ENCODE assay signal across 19 cellular contexts in the genomic region with DNA sequence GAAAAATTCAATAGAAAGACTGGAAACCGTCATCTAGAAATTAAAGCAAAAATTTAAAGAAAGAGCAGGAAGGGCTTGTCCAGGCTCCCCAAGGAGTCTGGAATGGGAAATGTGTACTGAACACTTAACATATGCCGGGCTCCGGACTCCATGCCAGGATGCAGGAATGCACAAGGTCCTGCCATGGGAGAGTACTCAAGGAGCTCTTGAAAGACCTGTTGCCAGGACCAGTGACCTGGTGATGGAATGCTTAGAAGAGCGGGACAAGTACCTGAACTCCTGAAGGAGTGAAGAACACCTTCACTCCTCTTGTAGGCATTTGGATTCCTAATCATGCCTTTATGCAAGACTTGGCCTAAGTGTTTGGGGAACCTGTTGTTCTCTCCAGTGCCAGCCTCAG. TPM values are rescaled to one million over a fixed set of nuclear protein-coding genes. Genes with fewer than 3 reads are reported as not detected.
DNase-seq lines count a peak whose midpoint lies in the region; ATAC-seq and TF ChIP-seq lines count a peak whose summit lies in the region.
"Had no signal": no experiment of that assay in that cellular context is flagged by ENCODE, and none has a peak within 500 bp of the region (broad histone marks: within the 10 kb centered on the region; RNA-seq: fewer than 3 reads in every experiment).

No MANE protein-coding gene starts in this region.

- no peak overlapping the region for H3K27ac Mint-ChIP-seq in progenitor cell of endocrine pancreas
- H3K27ac Mint-ChIP-seq: CD4-positive, alpha-beta memory T cell had no signal

- TF ChIP-seq CTCF in coronary artery (IDR thresholded peaks at IDR 0.05) (no peak), left lung (IDR thresholded peaks at IDR 0.05) (no peak), upper lobe of left lung (IDR thresholded peaks at IDR 0.05) (no peak), progenitor cell of endocrine pancreas (IDR thresholded peaks at IDR 0.05; ENCODE audit: unreplicated experiment) (no peak)

- no peaks in the 10 kb centered on the region for H3K27me3 ChIP-seq in left lung
- H3K27me3 ChIP-seq in upper lobe of left lung = no peaks in the 10 kb centered on the region

- ATAC-seq in left lung = peak; percentile 94
- ATAC-seq in upper lobe of left lung (ENCODE audit: low FRiP score in 2 of 2) = peak; percentile 40 to 86

- H3K9me3 Mint-ChIP-seq in progenitor cell of endocrine pancreas (ENCODE audit: low read depth) = no peaks in the 10 kb centered on the region

- H3K4me1 ChIP-seq in left lung (no peaks in the 10 kb centered on the region), upper lobe of left lung (peaks cover 0 to 6% (median 0%) of the 10 kb centered on the region in 4 donors)

- no peak overlapping the region for H3K4me3 Mint-ChIP-seq in progenitor cell of endocrine pancreas (ENCODE audit: low read depth)
- H3K4me3 Mint-ChIP-seq: CD4-positive, alpha-beta memory T cell had no signal

- DNase-seq in coronary artery (ENCODE audit: low spot score) (peak; percentile 11), left lung (peak in 1 of 2 donors; percentile 75), upper lobe of left lung (peak in 1 of 2 donors; percentile 75), progenitor cell of endocrine pancreas (ENCODE audit: low spot score, unreplicated experiment) (no peak), NCI-H1417 (lab: John Stamatoyannopoulos, UW) (no peak), erythroblast (lab: John Stamatoyannopoulos, UW) (no peak)
- DNase-seq: C1 segment of cervical spinal cord; Calu3; CD4-positive, alpha-beta memory T cell; COR-L47; DMS53; DMS79 treated with DMSO at 0.1 percent for 48 hours; GF-D8; GOT3; H7; HCEC 1CT had no signal

- TF ChIP-seq EP300 in upper lobe of left lung (IDR thresholded peaks at IDR 0.05) = peak in 1 of 4 donors; percentile 13

- H3K27me3 Mint-ChIP-seq in progenitor cell of endocrine pancreas = no peaks in the 10 kb centered on the region
- H3K27me3 Mint-ChIP-seq: CD4-positive, alpha-beta memory T cell had no signal

- TF ChIP-seq POLR2A in upper lobe of left lung (IDR thresholded peaks at IDR 0.05) (no peak), erythroblast (IDR thresholded peaks at IDR 0.05; ENCODE audit: low read length) (no peak)

- intact Hi-C loops in left lung (cut with DNase I) = no loop called here

- no peak overlapping the region for H3K4me3 ChIP-seq in coronary artery
- no peak overlapping the region for H3K4me3 ChIP-seq in left lung
- H3K4me3 ChIP-seq in upper lobe of left lung = no peak overlapping the region

- H3K9me3 ChIP-seq in left lung (no peaks in the 10 kb centered on the region), upper lobe of left lung (no peaks in the 10 kb centered on the region)

- H3K27ac ChIP-seq in coronary artery = no peak overlapping the region
- no peak overlapping the region for H3K27ac ChIP-seq in left lung
- no peak overlapping the region for H3K27ac ChIP-seq in upper lobe of left lung

- H3K36me3 ChIP-seq in left lung (no peaks in the 10 kb centered on the region), upper lobe of left lung (no peaks in the 10 kb centered on the region)

- no peaks in the 10 kb centered on the region for H3K36me3 Mint-ChIP-seq in progenitor cell of endocrine pancreas (ENCODE audit: insufficient read depth)
- H3K36me3 Mint-ChIP-seq: CD4-positive, alpha-beta memory T cell had no signal

- no peaks in the 10 kb centered on the region for H3K4me1 Mint-ChIP-seq in progenitor cell of endocrine pancreas (ENCODE audit: low read depth)
- H3K4me1 Mint-ChIP-seq: CD4-positive, alpha-beta memory T cell had no signal

- 46 to 67% methylated on average over 4 of the region's 4 CpGs for WGBS in upper lobe of left lung, 2 donors

RNA-seq across cellular contexts. Expression of a gene that starts 16.9 kb away (rescaled TPM):
- total RNA-seq in left lung (under 1 TPM in 1 of 2 donors, not detected in 1; 0.08 TPM), upper lobe of left lung (under 1 TPM in 5 of 6 donors, not detected in 1; under 0.01 to 0.61 (median 0.26) TPM), progenitor cell of endocrine pancreas (2.3 and 2.7 TPM in 2 replicates)
- total RNA-seq: A172; A673; Calu3; CD4-positive, alpha-beta memory T cell; G401 had no signal
